9 cellular contexts compared by ENCODE assay signal in the genomic region with DNA sequence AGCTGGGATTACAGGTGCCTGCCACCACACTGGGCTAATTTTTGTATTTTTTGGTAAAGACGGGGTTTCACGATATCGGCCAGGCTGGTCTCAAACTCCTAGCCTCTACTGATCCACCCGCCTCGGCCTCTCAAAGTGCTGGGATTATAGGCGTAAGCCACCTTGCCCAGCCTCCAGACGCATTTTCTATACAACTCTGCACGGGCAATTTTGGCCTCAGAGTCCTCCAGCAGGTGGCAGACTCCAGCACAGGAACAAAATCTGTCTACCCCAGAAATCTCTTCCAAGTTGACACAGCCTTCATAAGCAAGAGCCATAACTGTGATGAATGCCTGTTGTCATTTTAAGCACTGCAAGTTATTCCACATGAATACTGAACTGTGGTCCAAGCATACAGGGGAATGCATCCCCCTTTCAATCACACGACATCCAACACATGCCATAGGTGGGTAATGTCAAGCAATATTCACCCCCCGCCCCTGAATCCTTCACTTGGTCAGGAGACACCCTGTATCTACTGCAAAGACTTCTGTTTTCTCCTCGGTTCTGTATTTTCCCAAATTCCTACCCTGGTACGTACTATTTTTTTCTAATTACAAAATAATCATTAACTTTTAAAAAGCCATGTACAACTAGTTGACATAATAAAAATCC. TPM values are rescaled to one million over a fixed set of nuclear protein-coding genes. Genes with fewer than 3 reads are reported as not detected.
A peak's percentile ranks its signal among the peaks of the same experiment; 100 is the strongest.
DNase-seq lines count a peak whose midpoint lies in the region; ATAC-seq and TF ChIP-seq lines count a peak whose summit lies in the region.
"Had no signal": no experiment of that assay in that cellular context is flagged by ENCODE, and none has a peak within 500 bp of the region (broad histone marks: within the 10 kb centered on the region; RNA-seq: fewer than 3 reads in every experiment).

No MANE protein-coding gene starts in this region.

- peak; percentile 72 for DNase-seq in DMS53 (lab: John Stamatoyannopoulos, UW)
- DNase-seq in adrenal gland = peak in 6 of 7 donors; percentile 24 to 69 (median 38)
- no peak for DNase-seq in left lung
- no peak for DNase-seq in NCI-H1105 (lab: John Stamatoyannopoulos, UW)
- DNase-seq in NCI-H510A (lab: John Stamatoyannopoulos, UW) = no peak

- TF ChIP-seq POLR2A in adrenal gland (IDR thresholded peaks at IDR 0.05) = no peak

- peak; percentile 70 for TF ChIP-seq CTCF in OCI-LY1 (IDR thresholded peaks at IDR 0.05; ENCODE audit: low read length)
- peak; percentile 38 to 48 (median 40) for TF ChIP-seq CTCF in adrenal gland (IDR thresholded peaks at IDR 0.05)
- peak; percentile 10 to 28 for TF ChIP-seq CTCF in left lung (IDR thresholded peaks at IDR 0.05)

- H3K4me3 ChIP-seq in OCI-LY1 (ENCODE audit: low read depth, low read length, poor library complexity, severe bottlenecking) (no peak overlapping the region), adrenal gland (no peak overlapping the region), left lung (no peak overlapping the region)
- H3K4me3 ChIP-seq: skin epidermis had no signal

- H3K9me2 ChIP-seq in OCI-LY1 (ENCODE audit: low read depth, low read length) = no peaks in the 10 kb centered on the region

- H3K4me1 ChIP-seq in OCI-LY1 (ENCODE audit: insufficient read depth, low read length, severe bottlenecking) (no peaks in the 10 kb centered on the region), adrenal gland (replicated peaks in 1 of 2) (peaks cover 0 to 2% of the 10 kb centered on the region in 2 donors), left lung (peaks cover 0 to 2% of the 10 kb centered on the region in 2 donors)

- H3K79me2 ChIP-seq in OCI-LY1 (ENCODE audit: insufficient read depth, low read length) = no peaks in the 10 kb centered on the region

- H4K20me1 ChIP-seq in OCI-LY1 (ENCODE audit: insufficient read depth, low read length) = no peaks in the 10 kb centered on the region

- no peaks in the 10 kb centered on the region for H3K36me3 ChIP-seq in OCI-LY1 (ENCODE audit: insufficient read depth, low read length)
- H3K36me3 ChIP-seq in adrenal gland (replicated peaks in 1 of 2) = peaks cover 0 to 31% of the 10 kb centered on the region in 2 donors
- peaks cover 0 to 16% of the 10 kb centered on the region in 2 donors for H3K36me3 ChIP-seq in left lung

- ATAC-seq in GM19023 (IDR thresholded peaks at IDR 0.05; ENCODE audit: unreplicated experiment) (peak; percentile 72), HG03045 (IDR thresholded peaks at IDR 0.05; ENCODE audit: unreplicated experiment) (peak; percentile 69), left lung (peak; percentile 55)

- H3K9ac ChIP-seq in OCI-LY1 (ENCODE audit: low read length) = no peak overlapping the region

- H3K27ac ChIP-seq in OCI-LY1 (ENCODE audit: low read depth, low read length, poor library complexity, severe bottlenecking) = no peak overlapping the region
- H3K27ac ChIP-seq in adrenal gland = no peak overlapping the region
- no peak overlapping the region for H3K27ac ChIP-seq in left lung
- H3K27ac ChIP-seq: skin epidermis had no signal

- H3K27me3 ChIP-seq in OCI-LY1 (ENCODE audit: insufficient read depth, low read length) (no peaks in the 10 kb centered on the region), adrenal gland (no peaks in the 10 kb centered on the region), left lung (no peaks in the 10 kb centered on the region)

- H3K9me3 ChIP-seq in OCI-LY1 (ENCODE audit: low read length) (no peaks in the 10 kb centered on the region), adrenal gland (replicated peaks in 1 of 3) (no peaks in the 10 kb centered on the region), left lung (no peaks in the 10 kb centered on the region)

- no peak overlapping the region for H2AFZ ChIP-seq in OCI-LY1 (ENCODE audit: low read length)

- no peaks in the 10 kb centered on the region for H3F3A ChIP-seq in OCI-LY1 (ENCODE audit: insufficient read depth, low read length)

- 73 to 82% (median 77%) methylated on average over 11 to 12 of the region's 12 CpGs for WGBS in adrenal gland, 4 donors

- no peak overlapping the region for H3K4me2 ChIP-seq in OCI-LY1 (ENCODE audit: low read length)

- intact Hi-C loops in adrenal gland (cut with DNase I) (loop anchor here (10.0 kb wide), 2 partner anchors 51 to 231 kb away; partner anchors contain the start of genes ALDH7A1 (in 2 of the 2) and LMNB1 (in 1 of the 2)), left lung (cut with DNase I) (no loop called here)

RNA-seq across cellular contexts. Expression of gene ALDH7A1, which starts 50.8 kb away (rescaled TPM):
- total RNA-seq in adrenal gland = 100 to 1,000 TPM in 1 of 8 donors, 10 to 100 TPM in 7; 37.5 to 112 (median 59.8) TPM
- polyA plus RNA-seq in adrenal gland = 100 to 1,000 TPM in 1 of 3 donors, 10 to 100 TPM in 2; 68.1 to 110 (median 91.7) TPM
- total RNA-seq in left lung = 10 to 100 TPM; 34.2 to 54.3 TPM

RNA-seq across cellular contexts. Expression of gene PHAX, which starts 56.5 kb away (rescaled TPM):
- 10 to 100 TPM; 23.4 to 56.5 (median 38.0) TPM for total RNA-seq in adrenal gland
- 10 to 100 TPM; 10.8 to 88.2 (median 15.6) TPM for polyA plus RNA-seq in adrenal gland
- total RNA-seq in left lung = 10 to 100 TPM; 28.2 to 30.7 TPM

Comparison
In these comparisons a context has a peak if more than half of its experiments do, and no peak if none do; other contexts are left out.
1. DNase-seq: peak in DMS53 (single experiment) and adrenal gland (6 of 7); none in left lung (0 of 2), NCI-H1105 (single experiment) and NCI-H510A (single experiment).
2. CTCF ChIP-seq: peak in every context shown above with its lines; median percentile 70 in OCI-LY1; 40 in adrenal gland; 19 in left lung.
3. intact Hi-C loops: an anchor here in adrenal gland (10.0 kb wide); none called in left lung.
4. Peak in every context shown above with its lines, with median percentiles within 50 percentile points of each other: ATAC-seq.